Comparison of ENCODE assay signal across 1 cellular context in genomic region chr6:73586416-73586974, GRCh38.
TF ChIP-seq lines count a peak whose summit lies in the region.

No MANE protein-coding gene starts in this region.

TF ChIP-seq in GM12878, 131 proteins besides CTCF, POLR2A, EP300 and RAD21 (continued from another document):
- TF ChIP-seq ZNF687 (IDR thresholded peaks at IDR 0.05) = no peak
- TF ChIP-seq RCOR1 (conservative IDR thresholded peaks at IDR 0.05; ENCODE audit: low read depth, low read length) = no peak
- TF ChIP-seq, protein P1, sequence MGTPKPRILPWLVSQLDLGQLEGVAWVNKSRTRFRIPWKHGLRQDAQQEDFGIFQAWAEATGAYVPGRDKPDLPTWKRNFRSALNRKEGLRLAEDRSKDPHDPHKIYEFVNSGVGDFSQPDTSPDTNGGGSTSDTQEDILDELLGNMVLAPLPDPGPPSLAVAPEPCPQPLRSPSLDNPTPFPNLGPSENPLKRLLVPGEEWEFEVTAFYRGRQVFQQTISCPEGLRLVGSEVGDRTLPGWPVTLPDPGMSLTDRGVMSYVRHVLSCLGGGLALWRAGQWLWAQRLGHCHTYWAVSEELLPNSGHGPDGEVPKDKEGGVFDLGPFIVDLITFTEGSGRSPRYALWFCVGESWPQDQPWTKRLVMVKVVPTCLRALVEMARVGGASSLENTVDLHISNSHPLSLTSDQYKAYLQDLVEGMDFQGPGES (IDR thresholded peaks at IDR 0.05) = no peak
- no peak for TF ChIP-seq ASH2L (IDR thresholded peaks at IDR 0.05; ENCODE audit: borderline replicate concordance, low read depth)
- no peak for TF ChIP-seq NR2F1 (conservative IDR thresholded peaks at IDR 0.05)
- no peak for TF ChIP-seq POLR2AphosphoS2 (IDR thresholded peaks at IDR 0.05; ENCODE audit: low read depth, low read length)
- TF ChIP-seq RBBP5 (conservative IDR thresholded peaks at IDR 0.05) = no peak
- TF ChIP-seq GABPA (IDR thresholded peaks at IDR 0.05; ENCODE audit: low read depth) = no peak
- no peak for TF ChIP-seq YBX1 (IDR thresholded peaks at IDR 0.05)
- no peak for TF ChIP-seq BCL11A (IDR thresholded peaks at IDR 0.05; ENCODE audit: low read depth, low read length)
